ENCODE assay signal across 8 cellular contexts in the genomic region with DNA sequence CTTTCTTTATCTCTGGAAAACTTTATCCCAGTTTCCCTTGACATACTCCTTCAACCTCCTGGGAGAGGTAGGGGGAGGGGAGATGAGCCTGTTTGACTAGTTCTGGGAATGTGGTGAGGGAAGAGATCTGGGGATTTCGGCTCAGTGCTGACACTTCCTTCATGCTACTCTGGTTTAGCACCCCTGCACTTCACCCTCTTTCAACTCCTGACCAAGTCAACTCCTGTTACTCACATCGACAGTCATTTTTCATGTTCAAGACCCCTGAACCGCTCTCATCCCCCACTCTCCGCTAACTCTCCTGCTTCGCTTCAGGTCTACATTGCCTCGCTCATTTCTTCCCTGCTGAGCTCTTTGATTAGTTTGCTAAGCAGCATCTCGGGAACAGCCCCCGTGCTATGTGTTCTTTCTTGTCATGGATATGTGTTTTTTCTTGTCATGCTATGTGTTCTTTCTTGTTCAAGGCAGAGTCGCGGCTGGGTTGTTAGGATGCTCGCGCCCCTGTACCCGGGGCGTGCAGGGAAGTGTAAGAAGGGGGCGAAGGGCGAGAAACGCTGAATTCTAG. TPM values are rescaled to one million over a fixed set of nuclear protein-coding genes. Genes with fewer than 3 reads are reported as not detected.
DNase-seq lines count a peak whose midpoint lies in the region; FAIRE-seq and TF ChIP-seq lines count a peak whose summit lies in the region.

No MANE protein-coding gene starts in this region.

- 2% methylated on average over 17 of the region's 17 CpGs for WGBS in SK-N-SH (ENCODE audit: low lambda C conversion rate)

- H3K36me3 ChIP-seq in SK-N-SH (replicated peaks in 1 of 2; ENCODE audit: control insufficient read depth in 1 of 2, insufficient read depth in 2 of 2, low read length in 1 of 2), result no peaks in the 10 kb centered on the region

- TF ChIP-seq RAD21 in SK-N-SH (IDR thresholded peaks at IDR 0.05; ENCODE audit: low read length), result no peak

- H3K27me3 ChIP-seq in SK-N-SH (ENCODE audit: insufficient read depth), result no peaks in the 10 kb centered on the region

- H3K9me3 ChIP-seq in SK-N-SH, result no peaks in the 10 kb centered on the region

- H3K4me2 ChIP-seq in SK-N-SH, result peak overlapping the region; percentile 89

- TF ChIP-seq CTCF in AG10803 (conservative IDR thresholded peaks at IDR 0.05; ENCODE audit: low read length) (no peak), SK-N-SH (IDR thresholded peaks at IDR 0.05) (no peak), retinal pigment epithelial cell (conservative IDR thresholded peaks at IDR 0.05; ENCODE audit: low read depth, low read length) (no peak)

- peaks cover 24% of the 10 kb centered on the region for H3F3A ChIP-seq in SK-N-SH (replicated peaks; ENCODE audit: insufficient read depth)

- POLR2A ChIA-PET in SK-N-SH (lab: Yijun Ruan, JAX), result interaction anchor here (0.6 to 1.0 kb wide), 2 partner anchors 17 to 45 kb away, joined by 3 to 6 read pairs; a partner anchor contains a TSS

- CTCF ChIA-PET in SK-N-SH (lab: Yijun Ruan, JAX), result interaction anchor here (0.5 to 1.7 kb wide), 6 partner anchors 17 to 283 kb away, joined by 3 to 12 read pairs (median 4); a partner anchor contains a TSS

- no peak for DNase-seq in AG10803 (ENCODE audit: low read depth)
- no peak for DNase-seq in GM19239 (ENCODE audit: insufficient read length, low spot score)
- DNase-seq in HT-29 (ENCODE audit: low spot score), result peak; percentile 87
- peak; percentile 45 for DNase-seq in SK-N-SH
- DNase-seq in iPS DF 19.7 (ENCODE audit: low read depth, low spot score), result peak; percentile 81
- DNase-seq in retinal pigment epithelial cell (ENCODE audit: low read depth), result no peak
- DNase-seq in MV-4-11 (lab: John Stamatoyannopoulos, UW), result no peak

- H3K27ac ChIP-seq in SK-N-SH (ENCODE audit: low read depth in 2 of 2, low read length in 1 of 2), result peak overlapping the region; percentile 53 to 68
- peak overlapping the region; percentile 62 for H3K27ac ChIP-seq in angular gyrus (ENCODE audit: low read depth, low read length)

- H3K4me3 ChIP-seq in AG10803 (ENCODE audit: low read length) (peak overlapping the region; percentile 82), SK-N-SH (ENCODE audit: low read depth in 2 of 2, low read length in 1 of 2) (peak overlapping the region; percentile 83 to 89), retinal pigment epithelial cell (ENCODE audit: low read length) (peak overlapping the region; percentile 78)

- peak overlapping the region; percentile 93 for H2AFZ ChIP-seq in SK-N-SH (ENCODE audit: low read depth)

- peak overlapping the region; percentile 51; the same call in 1 of the 2 replicates for H3K9ac ChIP-seq in SK-N-SH

- no peak for TF ChIP-seq EP300 in SK-N-SH (IDR thresholded peaks at IDR 0.05; ENCODE audit: borderline replicate concordance in 1 of 2, low read depth in 1 of 2, low read length in 1 of 2)

- peak; percentile 66 for FAIRE-seq in GM19239 (lab: Jason Lieb, UNC)

- no peaks in the 10 kb centered on the region for H3K9me2 ChIP-seq in SK-N-SH

- H3K79me2 ChIP-seq in SK-N-SH (ENCODE audit: insufficient read depth), result no peaks in the 10 kb centered on the region

- peaks cover 0 to 10% of the 10 kb centered on the region in 2 experiments; a peak in 2 of 4 replicates for H3K4me1 ChIP-seq in SK-N-SH (ENCODE audit: control insufficient read depth in 1 of 2, insufficient read depth in 2 of 2, low read depth in 1 of 2, low read length in 1 of 2)

- H4K20me1 ChIP-seq in SK-N-SH (ENCODE audit: insufficient read depth), result no peaks in the 10 kb centered on the region

TF ChIP-seq in SK-N-SH, 30 proteins besides CTCF, POLR2A, EP300 and RAD21:
- TF ChIP-seq, protein P1, sequence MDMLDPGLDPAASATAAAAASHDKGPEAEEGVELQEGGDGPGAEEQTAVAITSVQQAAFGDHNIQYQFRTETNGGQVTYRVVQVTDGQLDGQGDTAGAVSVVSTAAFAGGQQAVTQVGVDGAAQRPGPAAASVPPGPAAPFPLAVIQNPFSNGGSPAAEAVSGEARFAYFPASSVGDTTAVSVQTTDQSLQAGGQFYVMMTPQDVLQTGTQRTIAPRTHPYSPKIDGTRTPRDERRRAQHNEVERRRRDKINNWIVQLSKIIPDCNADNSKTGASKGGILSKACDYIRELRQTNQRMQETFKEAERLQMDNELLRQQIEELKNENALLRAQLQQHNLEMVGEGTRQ (IDR thresholded peaks at IDR 0.05; ENCODE audit: borderline replicate concordance, low read depth, low read length), result no peak

RNA-seq across cellular contexts. Expression of a gene that starts 16.6 kb away (rescaled TPM):
- total RNA-seq in HT-29 (2014; rRNA removed; shearing (Covaris generic)), result 68.4 and 76.3 TPM in 2 replicates
- 43.8 and 67.4 TPM in 2 replicates for polyA plus RNA-seq in SK-N-SH (2012; rRNA removed)
- polyA plus RNA-seq in SK-N-SH (2012; cell fraction: cytosol; rRNA removed), result 38.7 and 46.0 TPM in 2 replicates
- polyA plus RNA-seq in SK-N-SH (2012; cell fraction: nucleus; rRNA removed), result 100 and 125 TPM in 2 replicates

Comparison
In these comparisons a context has a peak if more than half of its experiments do, and no peak if none do; other contexts are left out.
1. DNase-seq: peak in HT-29 (single experiment), SK-N-SH (single experiment) and iPS DF 19.7 (single experiment); none in AG10803 (single experiment), GM19239 (single experiment), retinal pigment epithelial cell (single experiment) and MV-4-11 (single experiment).
2. Peak in every context shown above with its lines, with median percentiles within 50 percentile points of each other: H3K4me3 ChIP-seq.